In the genomic region with DNA sequence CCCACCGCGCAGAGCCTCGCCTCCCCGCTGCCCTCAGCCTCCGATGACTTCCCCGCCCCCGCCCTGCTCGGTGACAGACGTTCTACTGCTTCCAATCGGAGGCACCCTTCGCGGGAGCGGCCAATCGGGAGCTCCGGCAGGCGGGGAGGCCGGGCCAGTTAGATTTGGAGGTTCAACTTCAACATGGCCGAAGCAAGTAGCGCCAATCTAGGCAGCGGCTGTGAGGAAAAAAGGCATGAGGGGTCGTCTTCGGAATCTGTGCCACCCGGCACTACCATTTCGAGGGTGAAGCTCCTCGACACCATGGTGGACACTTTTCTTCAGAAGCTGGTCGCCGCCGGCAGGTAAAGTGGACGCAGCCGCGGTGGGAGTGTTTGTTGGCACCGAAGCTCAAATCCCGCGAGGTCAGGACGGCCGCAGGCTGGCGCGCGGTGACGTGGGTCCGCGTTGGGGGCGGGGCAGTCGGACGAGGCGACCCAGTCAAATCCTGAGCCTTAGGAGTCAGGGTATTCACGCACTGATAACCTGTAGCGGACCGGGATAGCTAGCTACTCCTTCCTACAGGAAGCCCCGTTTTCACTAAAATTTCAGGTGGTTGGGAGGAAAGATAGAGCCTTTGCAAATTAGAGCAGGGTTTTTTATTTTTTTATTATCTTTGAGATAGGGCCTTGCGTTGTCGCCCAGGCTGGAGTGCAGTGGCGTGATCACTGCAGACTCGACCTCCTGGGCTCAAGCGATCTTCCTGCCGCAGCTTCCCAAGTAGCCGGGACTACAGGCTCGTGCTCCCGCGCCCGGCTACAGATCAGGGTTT, we compare ENCODE assay signal across 1 cellular context.
TF ChIP-seq lines count a peak whose summit lies in the region.

A gene with protein sequence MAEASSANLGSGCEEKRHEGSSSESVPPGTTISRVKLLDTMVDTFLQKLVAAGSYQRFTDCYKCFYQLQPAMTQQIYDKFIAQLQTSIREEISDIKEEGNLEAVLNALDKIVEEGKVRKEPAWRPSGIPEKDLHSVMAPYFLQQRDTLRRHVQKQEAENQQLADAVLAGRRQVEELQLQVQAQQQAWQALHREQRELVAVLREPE (plus strand): TSS at position 175 of the 811 bp plus-strand sequence. CDS start 9 bp downstream, at position 184.

TF ChIP-seq in H1, 55 proteins besides CTCF, POLR2A, EP300 and RAD21 (continued from another document):
- TF ChIP-seq RXRA (IDR thresholded peaks at IDR 0.05; ENCODE audit: insufficient read depth, low read depth, low read length), result no peak
